1 cellular context compared by ENCODE assay signal in the genomic region with DNA sequence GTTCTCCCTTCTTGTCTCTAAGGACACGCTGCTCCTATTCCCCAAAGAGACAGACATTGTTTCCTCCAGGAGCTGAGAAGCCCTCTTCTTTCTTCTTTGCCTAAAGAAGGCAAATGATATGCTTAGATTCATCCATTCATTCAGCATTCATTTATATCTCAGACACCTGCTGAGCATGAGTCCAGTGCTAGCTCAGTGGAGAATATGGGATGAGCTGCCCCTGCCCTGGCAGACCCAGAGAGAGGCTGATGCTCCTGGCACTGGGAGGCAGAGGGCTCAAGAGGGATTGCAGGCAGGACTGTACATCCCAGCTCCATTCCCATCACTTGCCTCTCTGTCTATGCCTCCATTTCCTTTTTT.
TF ChIP-seq lines count a peak whose summit lies in the region.

No MANE protein-coding gene starts in this region.

TF ChIP-seq in IMR-90, 13 proteins besides CTCF, POLR2A, EP300 and RAD21:
- TF ChIP-seq, protein P1, sequence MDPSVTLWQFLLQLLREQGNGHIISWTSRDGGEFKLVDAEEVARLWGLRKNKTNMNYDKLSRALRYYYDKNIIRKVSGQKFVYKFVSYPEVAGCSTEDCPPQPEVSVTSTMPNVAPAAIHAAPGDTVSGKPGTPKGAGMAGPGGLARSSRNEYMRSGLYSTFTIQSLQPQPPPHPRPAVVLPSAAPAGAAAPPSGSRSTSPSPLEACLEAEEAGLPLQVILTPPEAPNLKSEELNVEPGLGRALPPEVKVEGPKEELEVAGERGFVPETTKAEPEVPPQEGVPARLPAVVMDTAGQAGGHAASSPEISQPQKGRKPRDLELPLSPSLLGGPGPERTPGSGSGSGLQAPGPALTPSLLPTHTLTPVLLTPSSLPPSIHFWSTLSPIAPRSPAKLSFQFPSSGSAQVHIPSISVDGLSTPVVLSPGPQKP (IDR thresholded peaks at IDR 0.05; ENCODE audit: borderline replicate concordance, low read depth, low read length) = no peak
- TF ChIP-seq MAZ (IDR thresholded peaks at IDR 0.05; ENCODE audit: borderline replicate concordance, low read depth, low read length) (no peak), RCOR1 (IDR thresholded peaks at IDR 0.05; ENCODE audit: insufficient replicate concordance, low read length) (no peak), RFX5 (IDR thresholded peaks at IDR 0.05; ENCODE audit: low read depth, low read length) (no peak), CHD1 (IDR thresholded peaks at IDR 0.05; ENCODE audit: low read depth, low read length) (no peak), SMC3 (IDR thresholded peaks at IDR 0.05; ENCODE audit: low read depth, low read length) (no peak), MXI1 (IDR thresholded peaks at IDR 0.05; ENCODE audit: borderline replicate concordance, low read depth, low read length) (no peak), BHLHE40 (IDR thresholded peaks at IDR 0.05; ENCODE audit: low read depth, low read length) (no peak), MAFK (IDR thresholded peaks at IDR 0.05; ENCODE audit: low read depth, low read length) (no peak), CEBPB (IDR thresholded peaks at IDR 0.05; ENCODE audit: low read depth, low read length) (no peak), NFE2L2 (IDR thresholded peaks at IDR 0.05; ENCODE audit: low read depth, low read length) (no peak), FOS (IDR thresholded peaks at IDR 0.05; ENCODE audit: low read depth, low read length) (no peak)
- TF ChIP-seq, protein P2, sequence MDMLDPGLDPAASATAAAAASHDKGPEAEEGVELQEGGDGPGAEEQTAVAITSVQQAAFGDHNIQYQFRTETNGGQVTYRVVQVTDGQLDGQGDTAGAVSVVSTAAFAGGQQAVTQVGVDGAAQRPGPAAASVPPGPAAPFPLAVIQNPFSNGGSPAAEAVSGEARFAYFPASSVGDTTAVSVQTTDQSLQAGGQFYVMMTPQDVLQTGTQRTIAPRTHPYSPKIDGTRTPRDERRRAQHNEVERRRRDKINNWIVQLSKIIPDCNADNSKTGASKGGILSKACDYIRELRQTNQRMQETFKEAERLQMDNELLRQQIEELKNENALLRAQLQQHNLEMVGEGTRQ (IDR thresholded peaks at IDR 0.05; ENCODE audit: low read depth, low read length) = no peak
TF ChIP-seq in IMR-90: peak in this region for 0.
